Comparison of ENCODE assay signal across 8 cellular contexts in the genomic region with DNA sequence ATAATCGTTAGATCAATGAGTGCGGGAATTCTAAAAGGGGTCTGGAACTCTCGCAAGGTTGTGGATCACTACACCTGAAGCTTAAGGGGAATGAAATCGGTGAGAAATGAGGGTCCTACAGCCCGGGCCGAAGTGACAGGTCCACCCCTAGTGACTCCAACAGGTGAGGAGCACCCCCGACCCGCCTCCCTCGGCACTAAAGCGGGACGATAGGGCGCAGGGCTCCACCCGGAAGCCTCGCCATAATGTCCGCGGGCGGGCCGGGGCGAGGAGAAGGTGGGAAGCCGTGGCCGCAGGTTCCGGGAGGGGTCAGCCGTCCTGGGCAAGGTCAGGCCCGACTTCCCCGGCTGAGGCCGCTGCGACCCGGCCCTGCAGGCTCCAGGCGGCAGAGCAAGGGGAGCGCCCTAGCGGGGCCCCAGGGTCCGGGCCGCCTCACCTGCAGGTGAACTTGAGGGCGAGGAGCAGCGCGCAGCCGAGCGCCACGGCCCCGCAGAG.
A peak's percentile ranks its signal among the peaks of the same experiment; 100 is the strongest.
DNase-seq lines count a peak whose midpoint lies in the region; ATAC-seq and TF ChIP-seq lines count a peak whose summit lies in the region.

No MANE protein-coding gene starts in this region.

- in situ Hi-C loops in astrocyte of the cerebellum (cut with HindIII; ENCODE audit: low sequenced_read_pairs), result loop anchor here (5.0 kb wide), 1 partner anchor 70 kb away; no protein-coding TSS in a partner anchor

- no peak for TF ChIP-seq CTCF in RWPE1 (conservative IDR thresholded peaks at IDR 0.05; ENCODE audit: low read depth)
- TF ChIP-seq CTCF in astrocyte of the cerebellum (IDR thresholded peaks at IDR 0.05; ENCODE audit: low read depth, low read length, missing control alignments), result no peak

- POLR2A ChIA-PET in RWPE1 (lab: Yijun Ruan, JAX; ENCODE audit: low non-redundant PET), result interaction anchor here (0.9 to 1.2 kb wide), 2 partner anchors 67 to 82 kb away, joined by 3 read pairs; no protein-coding TSS in a partner anchor

- ATAC-seq in HG02973 (IDR thresholded peaks at IDR 0.05; ENCODE audit: unreplicated experiment), result peak; percentile 18

- H3K4me3 ChIP-seq in astrocyte of the cerebellum (ENCODE audit: low read depth, low read length), result peak overlapping the region; percentile 91

- CTCF ChIA-PET in RWPE1 (lab: Yijun Ruan, JAX), result interaction anchor here (0.6 kb wide), 1 partner anchor 675 kb away, joined by 6 read pairs; no protein-coding TSS in a partner anchor

- DNase-seq in NCI-H82 (lab: John Stamatoyannopoulos, UW) (peak; percentile 50), NCI-H82 treated with DMSO at 0.1 percent for 48 hours (lab: John Stamatoyannopoulos, UW; ENCODE audit: unreplicated experiment) (no peak), RWPE1 (ENCODE audit: low spot score) (peak; percentile 32), astrocyte of the cerebellum (ENCODE audit: low read depth) (no peak), iPS-NIHi7 (ENCODE audit: extremely low spot score) (peak; percentile 63), NCI-H1694 (lab: John Stamatoyannopoulos, UW) (no peak)
- peak; percentile 44 for DNase-seq in stimulated activated CD4-positive, alpha-beta T cell treated with anti-CD3 and anti-CD28 coated beads, Interleukin-4, amount 100 ng/mL, for 1 hour

- H3K27ac ChIP-seq in RWPE1, result peak overlapping the region; percentile 90

Comparison
In these comparisons a context has a peak if more than half of its experiments do, and no peak if none do; other contexts are left out.
1. DNase-seq: peak in NCI-H82 (single experiment), RWPE1 (single experiment), iPS-NIHi7 (single experiment) and stimulated activated CD4-positive, alpha-beta T cell treated with anti-CD3 and anti-CD28 coated beads, Interleukin-4, amount 100 ng/mL, for 1 hour (single experiment); none in NCI-H82 treated with DMSO at 0.1 percent for 48 hours (single experiment), astrocyte of the cerebellum (single experiment) and NCI-H1694 (single experiment).